Comparison of ENCODE assay signal across 18 cellular contexts in the genomic region with DNA sequence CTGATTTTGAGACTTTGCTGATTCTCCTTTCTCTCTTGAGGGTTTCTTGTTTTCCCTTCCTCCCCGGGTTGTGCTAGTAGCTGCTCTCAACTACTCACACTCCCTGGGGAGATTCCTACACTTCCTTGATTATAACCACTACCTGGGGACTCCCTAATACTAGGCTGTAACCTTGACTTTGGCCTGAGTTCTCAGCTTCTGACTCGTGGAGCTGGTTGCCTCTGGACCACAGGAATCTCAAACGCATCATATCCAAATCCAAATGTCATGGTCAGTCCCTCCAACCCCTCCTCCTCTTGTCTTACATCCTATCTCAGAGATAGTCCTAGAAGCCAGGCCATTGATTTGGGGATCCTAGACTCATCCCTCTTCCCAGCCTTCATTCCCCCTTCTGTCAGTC. TPM values are rescaled to one million over a fixed set of nuclear protein-coding genes. Genes with fewer than 3 reads are reported as not detected.
DNase-seq lines count a peak whose midpoint lies in the region; ATAC-seq, FAIRE-seq and TF ChIP-seq lines count a peak whose summit lies in the region.
"Had no signal": no experiment of that assay in that cellular context is flagged by ENCODE, and none has a peak within 500 bp of the region (broad histone marks: within the 10 kb centered on the region; RNA-seq: fewer than 3 reads in every experiment).

No MANE protein-coding gene starts in this region.

- H3K9me3 ChIP-seq in BLaER1 treated with 17β-estradiol and CSF1 and Interleukin-3, amounts not matched to agents 10 nM and 100 nM (replicated peaks in 1 of 11): no peaks in the 10 kb centered on the region
- H3K9me3 ChIP-seq in K562 (replicated peaks; ENCODE audit: control insufficient read depth, insufficient read depth, low read depth, low read length): no peaks in the 10 kb centered on the region
- H3K9me3 ChIP-seq: MG63 had no signal

- TF ChIP-seq EP300 in K562 (IDR thresholded peaks at IDR 0.05; ENCODE audit: low read length): no peak

- in situ Hi-C loops in K562 (cut with MboI): no loop called here

- TF ChIP-seq POLR2A in K562 (conservative IDR thresholded peaks at IDR 0.05) (no peak), GM12891 (IDR thresholded peaks at IDR 0.05; ENCODE audit: low read depth, low read length) (no peak)

- peak overlapping the region in 8 of 11 experiments; percentile 4 to 26 (median 20); a peak in 6 of 22 replicates for H3K4me2 ChIP-seq in BLaER1 treated with 17β-estradiol and CSF1 and Interleukin-3, amounts not matched to agents 10 nM and 100 nM
- no peak overlapping the region; the same call in 1 of the 2 replicates for H3K4me2 ChIP-seq in K562 (ENCODE audit: insufficient read depth, low read length)
- H3K4me2 ChIP-seq: GM23338 had no signal

- no peak overlapping the region for H3K4me3 Mint-ChIP-seq in HFFc6
- H3K4me3 Mint-ChIP-seq: GM23338 had no signal

- H3K4me3 ChIP-seq in BLaER1 treated with 17β-estradiol and CSF1 and Interleukin-3, amounts not matched to agents 10 nM and 100 nM: no peak overlapping the region
- H3K4me3 ChIP-seq in K562: no peak overlapping the region
- H3K4me3 ChIP-seq: GM23338, MG63, SK-N-MC had no signal

- no peak overlapping the region for H2AFZ ChIP-seq in K562 (ENCODE audit: low read depth, low read length)
- H2AFZ ChIP-seq: GM23338 had no signal

- no peaks in the 10 kb centered on the region for H3K9me3 Mint-ChIP-seq in HFFc6
- H3K9me3 Mint-ChIP-seq: GM23338 had no signal

- no peaks in the 10 kb centered on the region for H3K27me3 ChIP-seq in BLaER1 treated with 17β-estradiol and CSF1 and Interleukin-3, amounts not matched to agents 10 nM and 100 nM
- no peaks in the 10 kb centered on the region for H3K27me3 ChIP-seq in K562 (ENCODE audit: control insufficient read depth in 2 of 2, insufficient read depth in 2 of 2, low read length in 2 of 2)
- H3K27me3 ChIP-seq: MG63 had no signal

- POLR2A ChIA-PET in K562 (lab: Yijun Ruan, JAX): interaction anchor here (0.6 to 3.3 kb wide), 4 partner anchors 12 to 1150 kb away, joined by 3 to 31 read pairs (median 6); no protein-coding TSS in a partner anchor

- peaks cover 0 to 12% (median 9%) of the 10 kb centered on the region in 10 experiments; a peak in 13 of 20 replicates for H3K4me1 ChIP-seq in BLaER1 treated with 17β-estradiol and CSF1 and Interleukin-3, amounts not matched to agents 10 nM and 100 nM
- H3K4me1 ChIP-seq in K562 (replicated peaks in 1 of 2; ENCODE audit: control insufficient read depth in 2 of 2, insufficient read depth in 2 of 2, low read length in 2 of 2): peaks cover 18% of the 10 kb centered on the region in 2 experiments; a peak in 4 of 5 replicates

- no peak for TF ChIP-seq RAD21 in K562 (CRISPR knock-in tag; conservative IDR thresholded peaks at IDR 0.05 in 1 of 2, IDR thresholded peaks at IDR 0.05 in 1 of 2)

- no peak for DNase-seq in HFFc6
- peak in 1 of 4 experiments; percentile 9 for DNase-seq in K562 (ENCODE audit: extremely low read depth in 1 of 4, low spot score in 3 of 4)
- peak; percentile 62 for DNase-seq in myocyte (ENCODE audit: low read depth)
- no peak for DNase-seq in GM12891 (ENCODE audit: insufficient read length, low spot score)
- DNase-seq in NCI-H1930 (lab: John Stamatoyannopoulos, UW): no peak
- DNase-seq: KG1, MG63, NCI-H1092 treated with DMSO at 0.1 percent for 48 hours, NCI-H1694 treated with DMSO at 0.1 percent for 48 hours, NCI-H446 treated with DMSO at 0.1 percent for 48 hours, NCI-H748 treated with DMSO at 0.1 percent for 48 hours had no signal

- BruUV-seq in K562 (replicated peaks; lab: Mats Ljungman, UMichigan): no TSS peak

- H3K4me1 Mint-ChIP-seq in HFFc6 (ENCODE audit: low read depth): peaks cover 31% of the 10 kb centered on the region

- TF ChIP-seq CTCF in HFFc6 (IDR thresholded peaks at IDR 0.05) (no peak), K562 (IDR thresholded peaks at IDR 0.05 in 2 of 3, conservative IDR thresholded peaks at IDR 0.05 in 1 of 3; ENCODE audit: insufficient read depth in 2 of 3, low read depth in 1 of 3, low read length in 3 of 3) (no peak)

- peaks cover 4% of the 10 kb centered on the region for H3K9me1 ChIP-seq in K562 (ENCODE audit: control insufficient read depth, insufficient read depth, low read length)

- intact Hi-C loops in K562 (cut with micrococcal nuclease): no loop called here

- H3K36me3 Mint-ChIP-seq in HFFc6 (ENCODE audit: low read depth): peaks cover 5% of the 10 kb centered on the region; the same call in 1 of the 2 replicates

- ATAC-seq in K562: peak; percentile 10
- no peak for ATAC-seq in GM19324 (IDR thresholded peaks at IDR 0.05; ENCODE audit: low FRiP score, unreplicated experiment)
- ATAC-seq: Right ventricle myocardium inferior had no signal

- H3K79me2 ChIP-seq in K562 (ENCODE audit: control insufficient read depth, insufficient read depth, low read length): peaks cover 5% of the 10 kb centered on the region; the same call in 2 of the 3 replicates

- H4K20me1 ChIP-seq in BLaER1 treated with 17β-estradiol and CSF1 and Interleukin-3, amounts not matched to agents 10 nM and 100 nM: peaks cover 0 to 30% (median 12%) of the 10 kb centered on the region in 11 experiments; a peak in 11 of 22 replicates
- H4K20me1 ChIP-seq in K562 (replicated peaks; ENCODE audit: control insufficient read depth, insufficient read depth, low read length): peaks cover 6% of the 10 kb centered on the region

- H3K27ac Mint-ChIP-seq in HFFc6: peak overlapping the region; percentile 7; the same call in 1 of the 2 replicates
- H3K27ac Mint-ChIP-seq: GM23338 had no signal

- peaks cover 11 to 59% (median 33%) of the 10 kb centered on the region in 11 experiments; a peak in 21 of 22 replicates for H3K36me3 ChIP-seq in BLaER1 treated with 17β-estradiol and CSF1 and Interleukin-3, amounts not matched to agents 10 nM and 100 nM
- H3K36me3 ChIP-seq in K562 (ENCODE audit: control insufficient read depth, insufficient read depth, low read length): peaks cover 38% of the 10 kb centered on the region

- no peak overlapping the region for H3K9ac ChIP-seq in BLaER1 treated with 17β-estradiol and CSF1 and Interleukin-3, amounts not matched to agents 10 nM and 100 nM
- H3K9ac ChIP-seq in K562 (ENCODE audit: insufficient read depth in 1 of 2, low read depth in 2 of 2, low read length in 2 of 2): no peak overlapping the region

- 39% methylated on average over 3 of the region's 3 CpGs for WGBS in K562 (ENCODE audit: insufficient coverage, low coverage, missing lambda C conversion rate)

- no peak overlapping the region for H3K27ac ChIP-seq in BLaER1 treated with 17β-estradiol and CSF1 and Interleukin-3, amounts not matched to agents 10 nM and 100 nM
- H3K27ac ChIP-seq in K562 (ENCODE audit: extremely low read depth, low read depth, low read length): no peak overlapping the region
- H3K27ac ChIP-seq: C4-2B, HL-60, SK-N-MC had no signal

- H3K27me3 Mint-ChIP-seq in HFFc6 (ENCODE audit: insufficient read depth): peaks cover 3% of the 10 kb centered on the region; the same call in 1 of the 2 replicates

- CTCF ChIA-PET in K562 (lab: Yijun Ruan, JAX; ENCODE audit: low intra/inter-chr PET ratio): no interaction called here

- FAIRE-seq in K562 (lab: Jason Lieb, UNC) (no peak), GM12891 (lab: Jason Lieb, UNC) (no peak)

RNA-seq across cellular contexts. Expression of gene MOV10, which starts 12.0 kb away (rescaled TPM):
- total RNA-seq in HFFc6 (2021; fragmentation: NEBNext Ultra II Directional; extraction: Animal tissue kit (Norgen Biotek cat#: 25700)): 10 to 100 TPM; 61.6 to 86.0 (median 83.5) TPM
- 194 and 432 TPM in 2 replicates for total RNA-seq in K562 (2011; cell fraction: chromatin; rRNA removed; ENCODE audit: low replicate concordance)
- 231 and 262 TPM in 2 replicates for total RNA-seq in K562 (2011; cell fraction: nucleolus; rRNA removed)
- 196 and 201 TPM in 2 replicates for total RNA-seq in K562 (2011; cell fraction: nucleoplasm; rRNA removed)
- total RNA-seq in K562 (2014; rRNA removed) (46.5 and 75.8 TPM in 2 replicates), K562 (2014; rRNA removed; fragmentation: Illumina TruSeq; extraction: Trizol) (32.1 and 46.8 TPM in 2 replicates), K562 (2015; rRNA removed; fragmentation: Illumina TruSeq; extraction: Trizol) (49.5 and 50.8 TPM in 2 replicates), K562 (2021) (93.9 and 101 TPM in 2 replicates), myocyte (15.0 and 16.4 TPM in 2 replicates)
- polyA plus RNA-seq in K562 (2011; rRNA removed) (50.2 and 86.0 TPM in 2 replicates), K562 (2014; fragmentation: Illumina TruSeq; extraction: Trizol) (101 and 105 TPM in 2 replicates), K562 (2014; fragmentation: Nextera tagmentation; extraction: Ambion mirVana) (10 to 100 TPM; 16.7 to 39.6 TPM), K562 (2014; rRNA removed) (72.0 and 92.8 TPM in 2 replicates)
- 55.2 and 72.8 TPM in 2 replicates for polyA plus RNA-seq in K562 (2011; cell fraction: cytosol; rRNA removed)
- 327 and 544 TPM in 2 replicates for polyA plus RNA-seq in K562 (2011; cell fraction: nucleus; rRNA removed)
- polyA plus RNA-seq in K562 (2012): 78.3 and 153 TPM in 2 replicates
- polyA minus RNA-seq in K562 (2011; rRNA and poly(A)+ RNA removed): 34.4 and 47.1 TPM in 2 replicates
- polyA minus RNA-seq in K562 (2011; cell fraction: cytosol; rRNA and poly(A)+ RNA removed): 65.8 and 66.5 TPM in 2 replicates
- polyA minus RNA-seq in K562 (2011; cell fraction: nucleus; rRNA and poly(A)+ RNA removed): 127 and 129 TPM in 2 replicates
- 24.7 TPM for polyA plus RNA-seq in myocyte (2012)
- polyA plus RNA-seq in GM12891 (2012; ENCODE audit: low read depth, missing spikeins): 59.1 TPM

RNA-seq across cellular contexts. Expression of gene RHOC, which starts 20.5 kb away (rescaled TPM):
- total RNA-seq in HFFc6 (2021; fragmentation: NEBNext Ultra II Directional; extraction: Animal tissue kit (Norgen Biotek cat#: 25700)): 100 to 1,000 TPM; 579 to 610 (median 596) TPM
- total RNA-seq in K562 (2011; cell fraction: chromatin; rRNA removed; ENCODE audit: low replicate concordance): 107 and 260 TPM in 2 replicates
- total RNA-seq in K562 (2011; cell fraction: nucleolus; rRNA removed): 237 and 244 TPM in 2 replicates
- 195 and 210 TPM in 2 replicates for total RNA-seq in K562 (2011; cell fraction: nucleoplasm; rRNA removed)
- 275 and 287 TPM in 2 replicates for total RNA-seq in K562 (2014; rRNA removed)
- 131 and 169 TPM in 2 replicates for total RNA-seq in K562 (2014; rRNA removed; fragmentation: Illumina TruSeq; extraction: Trizol)
- 200 and 204 TPM in 2 replicates for total RNA-seq in K562 (2015; rRNA removed; fragmentation: Illumina TruSeq; extraction: Trizol)
- 186 and 203 TPM in 2 replicates for total RNA-seq in K562 (2021)
- 364 and 370 TPM in 2 replicates for polyA plus RNA-seq in K562 (2011; rRNA removed)
- 478 and 580 TPM in 2 replicates for polyA plus RNA-seq in K562 (2011; cell fraction: cytosol; rRNA removed)
- 338 and 429 TPM in 2 replicates for polyA plus RNA-seq in K562 (2011; cell fraction: nucleus; rRNA removed)
- 332 and 339 TPM in 2 replicates for polyA plus RNA-seq in K562 (2012)
- 336 and 344 TPM in 2 replicates for polyA plus RNA-seq in K562 (2014; fragmentation: Illumina TruSeq; extraction: Trizol)
- polyA plus RNA-seq in K562 (2014; fragmentation: Nextera tagmentation; extraction: Ambion mirVana): 10 to 100 TPM; 35.2 to 82.7 TPM
- polyA plus RNA-seq in K562 (2014; rRNA removed): 248 and 267 TPM in 2 replicates
- 273 and 333 TPM in 2 replicates for polyA minus RNA-seq in K562 (2011; rRNA and poly(A)+ RNA removed)
- polyA minus RNA-seq in K562 (2011; cell fraction: cytosol; rRNA and poly(A)+ RNA removed): 125 and 156 TPM in 2 replicates
- 103 and 138 TPM in 2 replicates for polyA minus RNA-seq in K562 (2011; cell fraction: nucleus; rRNA and poly(A)+ RNA removed)
- total RNA-seq in myocyte: 174 and 188 TPM in 2 replicates
- 441 TPM for polyA plus RNA-seq in myocyte (2012)
- 267 TPM for polyA plus RNA-seq in GM12891 (2012; ENCODE audit: low read depth, missing spikeins)

RNA-seq across cellular contexts. Expression of gene PPM1J, which starts 28.7 kb away (rescaled TPM):
- total RNA-seq in HFFc6 (2021; fragmentation: NEBNext Ultra II Directional; extraction: Animal tissue kit (Norgen Biotek cat#: 25700)): 1 to 10 TPM; 1.1 to 1.7 (median 1.4) TPM
- total RNA-seq in K562 (2011; cell fraction: chromatin; rRNA removed; ENCODE audit: low replicate concordance): 6.3 and 17.9 TPM in 2 replicates
- 12.8 and 15.3 TPM in 2 replicates for total RNA-seq in K562 (2011; cell fraction: nucleolus; rRNA removed)
- 9.6 and 9.9 TPM in 2 replicates for total RNA-seq in K562 (2011; cell fraction: nucleoplasm; rRNA removed)
- total RNA-seq in K562 (2014; rRNA removed) (6.0 and 6.5 TPM in 2 replicates), K562 (2014; rRNA removed; fragmentation: Illumina TruSeq; extraction: Trizol) (1.2 and 1.3 TPM in 2 replicates), K562 (2015; rRNA removed; fragmentation: Illumina TruSeq; extraction: Trizol) (0.98 and 1.1 TPM in 2 replicates), K562 (2021) (5.1 and 7.1 TPM in 2 replicates), myocyte (1.5 and 2.4 TPM in 2 replicates)
- polyA plus RNA-seq in K562 (2011; rRNA removed) (10.5 and 18.4 TPM in 2 replicates), K562 (2014; fragmentation: Illumina TruSeq; extraction: Trizol) (4.2 and 5.0 TPM in 2 replicates), K562 (2014; fragmentation: Nextera tagmentation; extraction: Ambion mirVana) (under 1 TPM; 0.25 to 0.31 TPM), K562 (2014; rRNA removed) (8.2 and 8.5 TPM in 2 replicates)
- polyA plus RNA-seq in K562 (2011; cell fraction: cytosol; rRNA removed): 20.6 and 20.7 TPM in 2 replicates
- polyA plus RNA-seq in K562 (2011; cell fraction: nucleus; rRNA removed): 80.5 and 82.8 TPM in 2 replicates
- polyA plus RNA-seq in K562 (2012): 3.0 and 3.4 TPM in 2 replicates
- 2.1 and 3.8 TPM in 2 replicates for polyA minus RNA-seq in K562 (2011; rRNA and poly(A)+ RNA removed)
- polyA minus RNA-seq in K562 (2011; cell fraction: cytosol; rRNA and poly(A)+ RNA removed): 3.0 and 6.5 TPM in 2 replicates
- 7.4 and 9.1 TPM in 2 replicates for polyA minus RNA-seq in K562 (2011; cell fraction: nucleus; rRNA and poly(A)+ RNA removed)
- 0.69 TPM for polyA plus RNA-seq in myocyte (2012)
- 0.44 TPM for polyA plus RNA-seq in GM12891 (2012; ENCODE audit: low read depth, missing spikeins)
